7 cellular contexts compared by ENCODE assay signal in genomic region chr15:78810377-78811123, GRCh38. TPM values are rescaled to one million over a fixed set of nuclear protein-coding genes. Genes with fewer than 3 reads are reported as not detected.
DNase-seq lines count a peak whose midpoint lies in the region; ATAC-seq and TF ChIP-seq lines count a peak whose summit lies in the region.

No MANE protein-coding gene starts in this region.

- no peaks in the 10 kb centered on the region for H3K9me2 ChIP-seq in neural cell (ENCODE audit: insufficient read depth, low read length)

- peak overlapping the region; percentile 48 for H3K4me3 Mint-ChIP-seq in activated CD8-positive, alpha-beta T cell treated with anti-CD3 and anti-CD28 coated beads, Interleukin-2, amount 10 ng/mL, durations not matched to agents 7 days and 5 days

- peak overlapping the region; percentile 25 for H3K4me2 ChIP-seq in neural cell (ENCODE audit: low read length)

- no peak for TF ChIP-seq RAD21 in neural cell (conservative IDR thresholded peaks at IDR 0.05)

- H3F3A ChIP-seq in neural cell (ENCODE audit: insufficient read depth, low read length, poor library complexity, severe bottlenecking) = no peaks in the 10 kb centered on the region

- ATAC-seq in HG03108 (IDR thresholded peaks at IDR 0.05; ENCODE audit: unreplicated experiment) (peak; percentile 11), HG02840 (IDR thresholded peaks at IDR 0.05; ENCODE audit: low FRiP score, unreplicated experiment) (no peak)
- ATAC-seq in activated CD8-positive, alpha-beta T cell treated with anti-CD3 and anti-CD28 coated beads, Interleukin-2, amount 10 ng/mL, durations not matched to agents 7 days and 5 days = no peak

- POLR2A ChIA-PET in activated CD8-positive, alpha-beta T cell treated with anti-CD3 and anti-CD28 coated beads, Interleukin-2, amount 10 ng/mL, durations not matched to agents 7 days and 5 days (lab: Charles Lee) = no interaction called here

- CTCF ChIA-PET in activated CD8-positive, alpha-beta T cell treated with anti-CD3 and anti-CD28 coated beads, Interleukin-2, amount 10 ng/mL, durations not matched to agents 7 days and 5 days (lab: Charles Lee) = interaction anchor here (0.7 to 2.1 kb wide), 6 partner anchors 9 to 70 kb away, joined by 3 to 4 read pairs (median 4); partner anchors contain the start of gene MORF4L1

- peak overlapping the region; percentile 94 for H2AFZ ChIP-seq in neural cell (ENCODE audit: low read depth, low read length)

- H4K20me1 ChIP-seq in neural cell (ENCODE audit: insufficient read depth) = no peaks in the 10 kb centered on the region

- H3K9ac ChIP-seq in neural cell (ENCODE audit: low read length) = peak overlapping the region; percentile 90

- H3K79me2 ChIP-seq in neural cell (replicated peaks; ENCODE audit: insufficient read depth, low read length) = peaks cover 33% of the 10 kb centered on the region

- peaks cover 41% of the 10 kb centered on the region for H3K27me3 Mint-ChIP-seq in activated CD8-positive, alpha-beta T cell treated with anti-CD3 and anti-CD28 coated beads, Interleukin-2, amount 10 ng/mL, durations not matched to agents 7 days and 5 days (ENCODE audit: low read depth)

- peak overlapping the region; percentile 79 for H3K27ac ChIP-seq in neural cell (ENCODE audit: low read length)

- H3K27me3 ChIP-seq in neural cell (ENCODE audit: insufficient read depth, low read depth, low read length) = no peaks in the 10 kb centered on the region

- H3K9me3 Mint-ChIP-seq in activated CD8-positive, alpha-beta T cell treated with anti-CD3 and anti-CD28 coated beads, Interleukin-2, amount 10 ng/mL, durations not matched to agents 7 days and 5 days (ENCODE audit: insufficient read depth) = no peaks in the 10 kb centered on the region

- no peaks in the 10 kb centered on the region for H3K36me3 Mint-ChIP-seq in activated CD8-positive, alpha-beta T cell treated with anti-CD3 and anti-CD28 coated beads, Interleukin-2, amount 10 ng/mL, durations not matched to agents 7 days and 5 days (ENCODE audit: low read depth)

- no peaks in the 10 kb centered on the region for H3K36me3 ChIP-seq in neural cell (ENCODE audit: insufficient read depth, low read length)

- TF ChIP-seq CTCF in GM12875 (IDR thresholded peaks at IDR 0.05; ENCODE audit: borderline replicate concordance, insufficient read depth, low read depth, low read length) = no peak
- no peak for TF ChIP-seq CTCF in foreskin fibroblast (IDR thresholded peaks at IDR 0.05; ENCODE audit: low read depth, low read length)
- no peak for TF ChIP-seq CTCF in neural cell (IDR thresholded peaks at IDR 0.05; ENCODE audit: poor library complexity, severe bottlenecking)

- H3K4me3 ChIP-seq in GM12875 (ENCODE audit: low read depth, low read length) (peak overlapping the region; percentile 37), foreskin fibroblast (ENCODE audit: low read depth in 1 of 2, low read length in 2 of 2) (peak overlapping the region; percentile 53 to 55), neural cell (ENCODE audit: low read length) (peak overlapping the region; percentile 95)

- H3K27ac Mint-ChIP-seq in activated CD8-positive, alpha-beta T cell treated with anti-CD3 and anti-CD28 coated beads, Interleukin-2, amount 10 ng/mL, durations not matched to agents 7 days and 5 days = no peak overlapping the region

- H3K9me3 ChIP-seq in neural cell (ENCODE audit: low read length) = no peaks in the 10 kb centered on the region

- TF ChIP-seq EP300 in neural cell (conservative IDR thresholded peaks at IDR 0.05; ENCODE audit: poor library complexity, severe bottlenecking) = no peak

- no peak for DNase-seq in activated CD8-positive, alpha-beta T cell treated with anti-CD3 and anti-CD28 coated beads, Interleukin-2, amount 10 ng/mL, durations not matched to agents 7 days and 5 days
- DNase-seq in foreskin fibroblast (peak; percentile 12 to 68), NCI-H187 (lab: John Stamatoyannopoulos, UW) (no peak)

- H3K4me1 Mint-ChIP-seq in activated CD8-positive, alpha-beta T cell treated with anti-CD3 and anti-CD28 coated beads, Interleukin-2, amount 10 ng/mL, durations not matched to agents 7 days and 5 days (ENCODE audit: low read depth) = peaks cover 12% of the 10 kb centered on the region

TF ChIP-seq in neural cell, 6 proteins besides CTCF, POLR2A, EP300 and RAD21:
- peak; percentile 10 for TF ChIP-seq MXI1 (conservative IDR thresholded peaks at IDR 0.05; ENCODE audit: poor library complexity, severe bottlenecking)
- TF ChIP-seq POLR2AphosphoS5 (IDR thresholded peaks at IDR 0.05) = peak; percentile 29
- TF ChIP-seq SMC3 (conservative IDR thresholded peaks at IDR 0.05; ENCODE audit: poor library complexity) = peak; percentile 23
- TF ChIP-seq TAF1 (IDR thresholded peaks at IDR 0.05; ENCODE audit: low read depth) = peak; percentile 7
- peak; percentile 10 for TF ChIP-seq REST (IDR thresholded peaks at IDR 0.05; ENCODE audit: borderline replicate concordance)
- TF ChIP-seq EZH2 (IDR thresholded peaks at IDR 0.05; ENCODE audit: borderline replicate concordance, insufficient read depth, low read length, poor library complexity, severe bottlenecking) = no peak

RNA-seq across cellular contexts. Expression of gene ADAMTS7, which starts 0.7 kb away (rescaled TPM):
- total RNA-seq in activated CD8-positive, alpha-beta T cell treated with anti-CD3 and anti-CD28 coated beads, Interleukin-2, amount 10 ng/mL, durations not matched to agents 7 days and 5 days = not detected
- polyA plus RNA-seq in neural cell = 31.5 and 37.7 TPM in 2 replicates
- 31.8 and 34.3 TPM in 2 replicates for polyA minus RNA-seq in neural cell

Comparison
In these comparisons a context has a peak if more than half of its experiments do, and no peak if none do; other contexts are left out.
1. H3K4me3 ChIP-seq: peak in every context shown above with its lines; median percentile 95 in neural cell; 54 in foreskin fibroblast; 37 in GM12875.
2. DNase-seq: peak in foreskin fibroblast (2 of 2); none in activated CD8-positive, alpha-beta T cell treated with anti-CD3 and anti-CD28 coated beads, Interleukin-2, amount 10 ng/mL, durations not matched to agents 7 days and 5 days (single experiment) and NCI-H187 (0 of 2).